ENCODE assay signal across 8 cellular contexts in the genomic region with DNA sequence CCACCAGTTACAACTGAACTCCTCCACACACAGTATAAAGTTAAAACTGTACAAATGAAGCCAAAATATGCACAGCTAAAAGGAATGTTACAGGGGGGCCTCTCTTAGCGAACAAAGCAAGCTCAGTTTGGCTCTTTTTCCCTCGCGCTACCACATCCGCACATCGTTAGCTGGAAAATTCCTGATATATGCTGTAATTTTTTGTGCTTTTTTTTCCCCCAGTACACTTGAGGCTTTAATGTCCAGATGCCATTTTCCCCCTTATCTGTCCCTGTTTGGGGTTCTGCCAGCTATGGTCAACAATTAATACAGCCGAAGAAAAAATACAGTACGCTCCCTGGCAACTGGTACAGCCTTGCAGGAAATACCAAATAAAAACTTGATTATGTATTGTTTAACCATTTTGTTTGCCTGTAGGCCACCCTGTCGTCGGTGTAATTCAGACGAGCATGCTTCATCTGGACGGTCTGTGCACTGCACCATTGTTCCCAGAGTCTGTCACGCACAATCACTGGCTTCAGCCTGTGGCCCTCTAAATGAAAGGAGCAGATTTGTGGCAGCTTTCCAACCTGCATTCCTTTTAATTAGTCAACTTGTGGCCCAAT.
A peak's percentile ranks its signal among the peaks of the same experiment; 100 is the strongest.
DNase-seq lines count a peak whose midpoint lies in the region; ATAC-seq and TF ChIP-seq lines count a peak whose summit lies in the region.

No MANE protein-coding gene starts in this region.

- POLR2A ChIA-PET in activated CD4-positive, alpha-beta T cell treated with anti-CD3 and anti-CD28 coated beads, Interleukin-2, amount 10 ng/mL, durations not matched to agents 7 days and 5 days (lab: Charles Lee) = no interaction called here

- DNase-seq in AG08396 (ENCODE audit: low spot score) (peak; percentile 61), NCI-H748 treated with DMSO at 0.1 percent for 48 hours (lab: John Stamatoyannopoulos, UW) (peak; percentile 33), fibroblast of lung (ENCODE audit: low read depth in 2 of 2) (peak; percentile 87 to 98), GM13976 (ENCODE audit: low spot score) (no peak)
- no peak for DNase-seq in activated CD4-positive, alpha-beta T cell treated with anti-CD3 and anti-CD28 coated beads, Interleukin-2, amount 10 ng/mL, durations not matched to agents 7 days and 5 days
- DNase-seq in activated CD4-positive, alpha-beta T cell treated with anti-CD3 and anti-CD28 coated beads, Interleukin-2, amount 50 U/mL, for 1 hour = no peak

- H3K4me2 ChIP-seq in fibroblast of lung (ENCODE audit: extremely low read depth, insufficient read depth, low read length) = peak overlapping the region; percentile 96

- H3K79me2 ChIP-seq in fibroblast of lung (ENCODE audit: control insufficient read depth, insufficient read depth, low read length) = peaks cover 35% of the 10 kb centered on the region

- H3K4me3 Mint-ChIP-seq in activated CD4-positive, alpha-beta T cell treated with anti-CD3 and anti-CD28 coated beads, Interleukin-2, amount 10 ng/mL, durations not matched to agents 7 days and 5 days = no peak overlapping the region

- H3K27ac ChIP-seq in fibroblast of lung (ENCODE audit: insufficient read depth, low read length) = peak overlapping the region; percentile 88

- in situ Hi-C loops in GM13976 (cut with MboI; ENCODE audit: low sequenced_read_pairs, unreplicated experiment) = no loop called here

- H3K36me3 ChIP-seq in fibroblast of lung (ENCODE audit: control insufficient read depth, insufficient read depth, low read length) (peaks cover 1% of the 10 kb centered on the region), neuron (ENCODE audit: insufficient read depth, low read length) (no peaks in the 10 kb centered on the region)

- H3K9me3 ChIP-seq in fibroblast of lung (ENCODE audit: control insufficient read depth, insufficient read depth, low read depth, low read length) (no peaks in the 10 kb centered on the region), neuron (ENCODE audit: low read length) (no peaks in the 10 kb centered on the region)

- peak overlapping the region; percentile 34 for H3K9ac ChIP-seq in fibroblast of lung (ENCODE audit: insufficient read depth, low read length)

- peaks cover 31% of the 10 kb centered on the region for H3K36me3 Mint-ChIP-seq in activated CD4-positive, alpha-beta T cell treated with anti-CD3 and anti-CD28 coated beads, Interleukin-2, amount 10 ng/mL, durations not matched to agents 7 days and 5 days (ENCODE audit: low read depth)

- H3K27me3 ChIP-seq in fibroblast of lung (ENCODE audit: control insufficient read depth, insufficient read depth, low read length) (no peaks in the 10 kb centered on the region), neuron (ENCODE audit: insufficient read depth, low read length) (no peaks in the 10 kb centered on the region)

- peaks cover 27% of the 10 kb centered on the region for H3K4me1 Mint-ChIP-seq in activated CD4-positive, alpha-beta T cell treated with anti-CD3 and anti-CD28 coated beads, Interleukin-2, amount 10 ng/mL, durations not matched to agents 7 days and 5 days

- no peaks in the 10 kb centered on the region for H4K20me1 ChIP-seq in fibroblast of lung (ENCODE audit: control insufficient read depth, extremely low read depth, insufficient read depth, low read length)

- ATAC-seq in GM19467 (IDR thresholded peaks at IDR 0.05; ENCODE audit: unreplicated experiment) = no peak

- no peak overlapping the region for H3K27ac Mint-ChIP-seq in activated CD4-positive, alpha-beta T cell treated with anti-CD3 and anti-CD28 coated beads, Interleukin-2, amount 10 ng/mL, durations not matched to agents 7 days and 5 days

- H3K27me3 Mint-ChIP-seq in activated CD4-positive, alpha-beta T cell treated with anti-CD3 and anti-CD28 coated beads, Interleukin-2, amount 10 ng/mL, durations not matched to agents 7 days and 5 days = no peaks in the 10 kb centered on the region

- TF ChIP-seq CTCF in fibroblast of lung (conservative IDR thresholded peaks at IDR 0.05 in 1 of 2, IDR thresholded peaks at IDR 0.05 in 1 of 2; ENCODE audit: low read depth in 1 of 2, low read length in 2 of 2) = no peak
- TF ChIP-seq CTCF in GM13976 (IDR thresholded peaks at IDR 0.05; ENCODE audit: borderline replicate concordance, control extremely low read depth, extremely low read depth, insufficient read depth, missing control alignments) = no peak

- peaks cover 4% of the 10 kb centered on the region for H3K9me3 Mint-ChIP-seq in activated CD4-positive, alpha-beta T cell treated with anti-CD3 and anti-CD28 coated beads, Interleukin-2, amount 10 ng/mL, durations not matched to agents 7 days and 5 days

- H3K4me3 ChIP-seq in fibroblast of lung (replicated peaks in 1 of 4; ENCODE audit: control extremely low read depth in 1 of 4, insufficient read depth in 1 of 4, low read depth in 3 of 4, low read length in 4 of 4) (peak overlapping the region in 3 of 4 experiments; percentile 5 to 40 (median 32)), neuron (ENCODE audit: low read length) (no peak overlapping the region)

- CTCF ChIA-PET in activated CD4-positive, alpha-beta T cell treated with anti-CD3 and anti-CD28 coated beads, Interleukin-2, amount 10 ng/mL, durations not matched to agents 7 days and 5 days (lab: Charles Lee) = interaction anchor here (0.6 to 1.2 kb wide), 3 partner anchors 9 to 134 kb away, joined by 3 read pairs; no protein-coding TSS in a partner anchor

- H3K4me1 ChIP-seq in fibroblast of lung (ENCODE audit: control insufficient read depth, extremely low read depth, insufficient read depth, low read length) (peaks cover 23% of the 10 kb centered on the region), neuron (ENCODE audit: insufficient read depth, low read length) (peaks cover 42% of the 10 kb centered on the region)

- H2AFZ ChIP-seq in fibroblast of lung (ENCODE audit: low read length) = no peak overlapping the region
- H2AFZ ChIP-seq in neuron (ENCODE audit: low read depth, low read length) = peak overlapping the region; percentile 29

Comparison
In these comparisons a context has a peak if more than half of its experiments do, and no peak if none do; other contexts are left out.
1. DNase-seq: peak in AG08396 (single experiment), NCI-H748 treated with DMSO at 0.1 percent for 48 hours (single experiment) and fibroblast of lung (2 of 2); none in activated CD4-positive, alpha-beta T cell treated with anti-CD3 and anti-CD28 coated beads, Interleukin-2, amount 10 ng/mL, durations not matched to agents 7 days and 5 days (single experiment), GM13976 (single experiment) and activated CD4-positive, alpha-beta T cell treated with anti-CD3 and anti-CD28 coated beads, Interleukin-2, amount 50 U/mL, for 1 hour (single experiment).